In genomic region chr18:9707381-9708056, GRCh38 we compare ENCODE assay signal across 8 cellular contexts. TPM values are rescaled to one million over a fixed set of nuclear protein-coding genes. Genes with fewer than 3 reads are reported as not detected.
DNase-seq lines count a peak whose midpoint lies in the region; ATAC-seq and TF ChIP-seq lines count a peak whose summit lies in the region.

No MANE protein-coding gene starts in this region.

- H3K27ac Mint-ChIP-seq in type B pancreatic cell, result peak overlapping the region; percentile 50

- TF ChIP-seq CTCF in cardiac fibroblast (IDR thresholded peaks at IDR 0.05; ENCODE audit: low read depth, low read length), result no peak
- TF ChIP-seq CTCF in lower lobe of right lung (IDR thresholded peaks at IDR 0.05), result no peak
- TF ChIP-seq CTCF in type B pancreatic cell (conservative IDR thresholded peaks at IDR 0.05), result no peak

- H3K4me3 Mint-ChIP-seq in type B pancreatic cell, result peak overlapping the region; percentile 86

- H3K9me3 Mint-ChIP-seq in type B pancreatic cell, result no peaks in the 10 kb centered on the region

- no peaks in the 10 kb centered on the region for H4K20me1 ChIP-seq in BLaER1

- peaks cover 56% of the 10 kb centered on the region for H3K27me3 ChIP-seq in BLaER1
- no peaks in the 10 kb centered on the region for H3K27me3 ChIP-seq in lower lobe of right lung (ENCODE audit: low read depth)

- H3K4me2 ChIP-seq in BLaER1, result peak overlapping the region; percentile 89

- peak; percentile 9 for ATAC-seq in HG03097 (IDR thresholded peaks at IDR 0.05; ENCODE audit: low FRiP score, unreplicated experiment)
- ATAC-seq in lower lobe of right lung, result peak in 1 of 2 donors; percentile 1

- H3K36me3 Mint-ChIP-seq in type B pancreatic cell, result no peaks in the 10 kb centered on the region

- peaks cover 36% of the 10 kb centered on the region for H3K4me1 ChIP-seq in BLaER1
- H3K4me1 ChIP-seq in lower lobe of right lung, result peaks cover 28% of the 10 kb centered on the region

- H3K9me3 ChIP-seq in BLaER1 (no peaks in the 10 kb centered on the region), lower lobe of right lung (no peaks in the 10 kb centered on the region)

- H3K4me3 ChIP-seq in BLaER1 (peak overlapping the region; percentile 79), cardiac fibroblast (replicated peaks in 1 of 2; ENCODE audit: low read depth in 2 of 2, low read length in 2 of 2) (peak overlapping the region; percentile 49 to 89), lower lobe of right lung (peak overlapping the region; percentile 76)

- H3K9ac ChIP-seq in BLaER1, result peak overlapping the region; percentile 74; the same call in 1 of the 2 replicates

- H3K27ac ChIP-seq in BLaER1, result no peak overlapping the region
- H3K27ac ChIP-seq in lower lobe of right lung, result peak overlapping the region; percentile 89

- intact Hi-C loops in lower lobe of right lung (cut with DNase I), result no loop called here

- peaks cover 34% of the 10 kb centered on the region for H3K4me1 Mint-ChIP-seq in type B pancreatic cell (ENCODE audit: unreplicated experiment)

- TF ChIP-seq POLR2A in erythroblast (IDR thresholded peaks at IDR 0.05; ENCODE audit: low read length), result no peak

- peaks cover 69% of the 10 kb centered on the region for H3K27me3 Mint-ChIP-seq in type B pancreatic cell

- H3K36me3 ChIP-seq in BLaER1, result no peaks in the 10 kb centered on the region
- H3K36me3 ChIP-seq in lower lobe of right lung, result no peaks in the 10 kb centered on the region

- DNase-seq in cardiac fibroblast (ENCODE audit: low read depth in 2 of 2) (peak; percentile 42 to 44), lower lobe of right lung (no peak), type B pancreatic cell (ENCODE audit: extremely low spot score, unreplicated experiment) (no peak), SW480 (ENCODE audit: low spot score) (no peak), erythroblast (lab: John Stamatoyannopoulos, UW) (no peak), A172 (ENCODE audit: low spot score) (no peak)

RNA-seq across cellular contexts. Expression of gene RAB31, which starts 0.6 kb away (rescaled TPM):
- total RNA-seq in lower lobe of right lung, result 110 TPM
- 8.9 and 19.7 TPM in 2 replicates for total RNA-seq in type B pancreatic cell (ENCODE audit: low replicate concordance)
- total RNA-seq in A172 (2014; rRNA removed; shearing (Covaris generic)), result 19.6 and 27.9 TPM in 2 replicates

Comparison
In these comparisons a context has a peak if more than half of its experiments do, and no peak if none do; other contexts are left out.
1. DNase-seq: peak in cardiac fibroblast (2 of 2); none in lower lobe of right lung (single experiment), type B pancreatic cell (single experiment), SW480 (single experiment), erythroblast (0 of 2) and A172 (single experiment).
2. Peak in every context shown above with its lines, with median percentiles within 50 percentile points of each other: H3K4me3 ChIP-seq.